In genomic region chr16:12398736-12399047, GRCh38 we compare ENCODE assay signal across 35 cellular contexts.
"Had no signal": no experiment of that assay in that cellular context is flagged by ENCODE, and none has a peak within 500 bp of the region (broad histone marks: within the 10 kb centered on the region; RNA-seq: fewer than 3 reads in every experiment).

No MANE protein-coding gene starts in this region.

- H3K27ac ChIP-seq: adrenal gland, body of pancreas, brain microvascular endothelial cell, breast epithelium, VCaP had no signal

- H3K36me3 ChIP-seq: adrenal gland, breast epithelium had no signal

- H3K27me3 ChIP-seq: adrenal gland, body of pancreas, brain microvascular endothelial cell, breast epithelium had no signal

- ATAC-seq: activated CD8-positive, alpha-beta T cell treated with anti-CD3 and anti-CD28 coated beads for 36 hours; activated naive CD4-positive, alpha-beta T cell treated with anti-CD3 and anti-CD28 coated beads, Interleukin-2, amount 50 U/mL, for 72 hours; activated T-cell treated with anti-CD3 and anti-CD28 coated beads, Interleukin-2, amount 50 U/mL, for 4 hours; activated T-cell treated with anti-CD3 and anti-CD28 coated beads, Interleukin-2, amount 50 U/mL, for 72 hours; activated T-helper 17 cell treated with anti-CD3 and anti-CD28 coated beads, Interleukin-2, amount 50 U/mL, for 72 hours; body of pancreas had no signal

- FAIRE-seq: astrocyte, TTC549 had no signal

- H3K4me3 ChIP-seq: adrenal gland, body of pancreas, breast epithelium had no signal

- H3K4me1 ChIP-seq: adrenal gland, body of pancreas, breast epithelium had no signal

- H3K9me3 ChIP-seq: adrenal gland, body of pancreas, breast epithelium had no signal

- DNase-seq: activated B cell treated with CpG ODN at 0.5 μM for 24 hours; activated CD4-positive, alpha-beta memory T cell treated with anti-CD3 and anti-CD28 coated beads for 36 hours; activated CD4-positive, alpha-beta T cell treated with anti-CD3 and anti-CD28 coated beads for 4 hours; activated CD4-positive, alpha-beta T cell treated with anti-CD3 and anti-CD28 coated beads, Interleukin-2, amount 10 ng/mL, durations not matched to agents 24 days and 14 days; activated CD4-positive, alpha-beta T cell treated with anti-CD3 and anti-CD28 coated beads, Interleukin-2, amount 50 U/mL, for 1 hour; activated CD4-positive, alpha-beta T cell treated with anti-CD3 and anti-CD28 coated beads, Interleukin-2, amount 50 U/mL, for 4 hours; activated CD4-positive, CD25-positive, alpha-beta regulatory T cell treated with anti-CD3 and anti-CD28 coated beads, Interleukin-2, amount 50 U/mL, for 72 hours; activated CD8-positive, alpha-beta memory T cell treated with anti-CD3 and anti-CD28 coated beads, Interleukin-2, amount 50 U/mL, for 4 hours; activated CD8-positive, alpha-beta T cell treated with anti-CD3 and anti-CD28 coated beads for 36 hours; activated effector memory CD4-positive, alpha-beta T cell treated with anti-CD3 and anti-CD28 coated beads, Interleukin-2, amount 50 U/mL, for 16 hours; activated gamma-delta T cell treated with Interleukin-2 at 50 U/mL for 16 hours; activated naive CD4-positive, alpha-beta T cell; activated naive CD4-positive, alpha-beta T cell treated with anti-CD3 and anti-CD28 coated beads for 36 hours; activated naive CD4-positive, alpha-beta T cell treated with anti-CD3 and anti-CD28 coated beads, Interleukin-2, amount 50 U/mL, for 16 hours; activated naive CD8-positive, alpha-beta T cell treated with anti-CD3 and anti-CD28 coated beads for 36 hours; activated T-cell treated with anti-CD3 and anti-CD28 coated beads for 4 hours; activated T-cell treated with anti-CD3 and anti-CD28 coated beads, Interleukin-2, amount 50 U/mL, for 1 hour; activated T-cell treated with anti-CD3 and anti-CD28 coated beads, Interleukin-2, amount 50 U/mL, for 4 hours; activated T-cell treated with anti-CD3 and anti-CD28 coated beads, Interleukin-2, amount 50 U/mL, for 72 hours; adrenal gland; amniotic stem cell; aorta; body of pancreas; brain microvascular endothelial cell; caudate nucleus; cerebellar nuclear complex; T-helper 1 cell; T-helper 2 cell; T-helper 9 cell had no signal
